8 cellular contexts compared by ENCODE assay signal in genomic region chr9:129334744-129335080, GRCh38.
DNase-seq lines count a peak whose midpoint lies in the region; ATAC-seq and TF ChIP-seq lines count a peak whose summit lies in the region.

No MANE protein-coding gene starts in this region.

- H3K36me3 ChIP-seq in muscle layer of duodenum (ENCODE audit: control insufficient read depth in 1 of 2, insufficient read depth in 2 of 2, low read length in 2 of 2), result no peaks in the 10 kb centered on the region
- H3K36me3 ChIP-seq in uterus, result no peaks in the 10 kb centered on the region

- no peaks in the 10 kb centered on the region for H3K36me3 Mint-ChIP-seq in activated naive CD8-positive, alpha-beta T cell
- peaks cover 10% of the 10 kb centered on the region for H3K36me3 Mint-ChIP-seq in activated naive CD8-positive, alpha-beta T cell treated with anti-CD3 and anti-CD28 coated beads for 36 hours
- H3K36me3 Mint-ChIP-seq in dendritic cell treated with granulocyte-macrophage colony-stimulating factor and Interleukin-4, amounts not matched to agents 40 ng/mL and 50 ng/mL, for 4 days (ENCODE audit: low read depth), result peaks cover 7% of the 10 kb centered on the region

- H3K27me3 Mint-ChIP-seq in activated naive CD8-positive, alpha-beta T cell, result no peaks in the 10 kb centered on the region
- H3K27me3 Mint-ChIP-seq in activated naive CD8-positive, alpha-beta T cell treated with anti-CD3 and anti-CD28 coated beads for 36 hours, result no peaks in the 10 kb centered on the region
- H3K27me3 Mint-ChIP-seq in dendritic cell treated with granulocyte-macrophage colony-stimulating factor and Interleukin-4, amounts not matched to agents 40 ng/mL and 50 ng/mL, for 4 days, result no peaks in the 10 kb centered on the region

- no peak for ATAC-seq in GM18870 (IDR thresholded peaks at IDR 0.05; ENCODE audit: unreplicated experiment)

- peak overlapping the region; percentile 82 for H3K27ac ChIP-seq in muscle layer of duodenum (ENCODE audit: low read length)
- H3K27ac ChIP-seq in uterus, result peak overlapping the region; percentile 81 to 87

- TF ChIP-seq POLR2A in uterus (IDR thresholded peaks at IDR 0.05), result no peak

- H3K27ac Mint-ChIP-seq in activated naive CD8-positive, alpha-beta T cell, result no peak overlapping the region
- no peak overlapping the region for H3K27ac Mint-ChIP-seq in activated naive CD8-positive, alpha-beta T cell treated with anti-CD3 and anti-CD28 coated beads for 36 hours
- peak overlapping the region; percentile 83 for H3K27ac Mint-ChIP-seq in dendritic cell treated with granulocyte-macrophage colony-stimulating factor and Interleukin-4, amounts not matched to agents 40 ng/mL and 50 ng/mL, for 4 days

- H3K9me3 ChIP-seq in muscle layer of duodenum (ENCODE audit: control insufficient read depth in 1 of 2, low read length in 2 of 2) (peaks cover 0 to 9% of the 10 kb centered on the region in 2 donors), uterus (no peaks in the 10 kb centered on the region)

- H3K9me3 Mint-ChIP-seq in activated naive CD8-positive, alpha-beta T cell (ENCODE audit: low read depth), result peaks cover 6% of the 10 kb centered on the region
- peaks cover 15% of the 10 kb centered on the region for H3K9me3 Mint-ChIP-seq in activated naive CD8-positive, alpha-beta T cell treated with anti-CD3 and anti-CD28 coated beads for 36 hours
- peaks cover 12% of the 10 kb centered on the region for H3K9me3 Mint-ChIP-seq in dendritic cell treated with granulocyte-macrophage colony-stimulating factor and Interleukin-4, amounts not matched to agents 40 ng/mL and 50 ng/mL, for 4 days

- H3K4me1 ChIP-seq in muscle layer of duodenum (ENCODE audit: control insufficient read depth in 1 of 2, insufficient read depth in 2 of 2, low read length in 2 of 2) (peaks cover 13 to 29% of the 10 kb centered on the region in 2 donors), uterus (peaks cover 20 to 23% of the 10 kb centered on the region in 2 donors)

- DNase-seq in activated naive CD8-positive, alpha-beta T cell treated with anti-CD3 and anti-CD28 coated beads for 36 hours, result no peak
- DNase-seq in uterus (no peak), posterior vena cava (ENCODE audit: low spot score) (no peak), NCI-H1436 (lab: John Stamatoyannopoulos, UW) (no peak)

- H3K27me3 ChIP-seq in muscle layer of duodenum (ENCODE audit: low read depth, low read length), result no peaks in the 10 kb centered on the region
- H3K27me3 ChIP-seq in uterus, result no peaks in the 10 kb centered on the region

- peaks cover 30% of the 10 kb centered on the region for H3K4me1 Mint-ChIP-seq in activated naive CD8-positive, alpha-beta T cell (ENCODE audit: low read depth)
- H3K4me1 Mint-ChIP-seq in activated naive CD8-positive, alpha-beta T cell treated with anti-CD3 and anti-CD28 coated beads for 36 hours, result peaks cover 16% of the 10 kb centered on the region
- H3K4me1 Mint-ChIP-seq in dendritic cell treated with granulocyte-macrophage colony-stimulating factor and Interleukin-4, amounts not matched to agents 40 ng/mL and 50 ng/mL, for 4 days (ENCODE audit: low read depth), result peaks cover 54% of the 10 kb centered on the region

- TF ChIP-seq CTCF in uterus (IDR thresholded peaks at IDR 0.05), result no peak

- H3K4me3 ChIP-seq in muscle layer of duodenum (ENCODE audit: low read depth in 1 of 2, low read length in 2 of 2), result peak overlapping the region in 1 of 2 donors; percentile 47
- no peak overlapping the region for H3K4me3 ChIP-seq in uterus

- peak overlapping the region; percentile 30 for H3K4me3 Mint-ChIP-seq in activated naive CD8-positive, alpha-beta T cell
- no peak overlapping the region for H3K4me3 Mint-ChIP-seq in activated naive CD8-positive, alpha-beta T cell treated with anti-CD3 and anti-CD28 coated beads for 36 hours
- peak overlapping the region; percentile 73 for H3K4me3 Mint-ChIP-seq in dendritic cell treated with granulocyte-macrophage colony-stimulating factor and Interleukin-4, amounts not matched to agents 40 ng/mL and 50 ng/mL, for 4 days

- intact Hi-C loops in dendritic cell treated with granulocyte-macrophage colony-stimulating factor and Interleukin-4, amounts not matched to agents 40 ng/mL and 50 ng/mL, for 4 days (cut with micrococcal nuclease), result loop anchor here (5.0 to 10.0 kb wide), 3 partner anchors 150 to 270 kb away; partner anchors contain the start of gene IER5L
- intact Hi-C loops in uterus (cut with DNase I; ENCODE audit: low total_unique reads) (no loop called here), posterior vena cava (cut with DNase I) (loop anchor here (5.0 to 10.0 kb wide), 4 partner anchors 157 to 280 kb away; partner anchors contain the start of gene IER5L (in 1 of the 2))
